ENCODE assay signal across 8 cellular contexts in the genomic region with DNA sequence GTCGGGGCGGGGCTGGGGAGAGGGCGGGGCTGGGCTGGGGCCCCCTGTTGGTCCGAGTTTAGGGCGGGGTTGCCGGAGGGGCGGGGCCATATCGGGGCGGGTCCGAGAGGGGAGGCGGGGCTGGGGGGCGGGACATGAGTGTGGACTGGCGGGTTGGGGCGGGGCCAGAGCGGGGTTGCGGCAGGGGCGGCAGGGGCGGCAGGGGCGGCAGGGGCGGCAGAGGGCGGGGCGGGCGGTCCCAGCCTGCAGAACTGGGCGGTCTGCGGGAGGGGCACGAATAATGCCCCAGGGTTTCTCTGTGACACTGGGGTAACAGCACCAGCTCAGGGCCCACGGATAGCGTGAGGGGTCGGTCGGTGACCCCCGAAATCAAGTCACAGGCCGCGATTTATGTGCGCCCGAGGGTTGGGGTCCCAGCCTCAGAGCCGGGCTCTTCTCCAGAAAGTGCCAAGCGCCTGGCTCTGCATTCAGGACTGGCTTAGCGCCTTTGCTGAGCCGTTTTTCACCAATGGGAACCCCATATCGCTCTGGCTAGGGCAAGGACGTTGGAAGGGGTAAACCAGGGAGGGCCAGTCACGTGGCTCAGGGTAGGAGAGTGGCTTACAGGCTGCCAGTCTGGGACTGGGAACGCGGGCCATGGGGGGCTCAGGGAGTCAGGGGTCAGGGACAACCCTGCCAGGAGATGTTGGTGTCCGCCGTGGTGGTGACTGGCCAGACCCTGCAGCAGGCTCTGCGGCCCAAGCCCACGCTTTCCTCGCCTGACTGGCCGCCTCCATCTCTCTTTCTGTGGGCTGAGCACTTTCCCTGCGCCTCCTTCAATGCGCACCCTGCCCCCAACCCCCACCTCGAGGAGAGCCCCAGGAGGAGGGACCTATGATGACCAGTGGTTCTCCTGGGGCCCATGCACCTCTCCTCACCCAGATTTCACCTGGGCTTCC. TPM values are rescaled to one million over a fixed set of nuclear protein-coding genes. Genes with fewer than 3 reads are reported as not detected.
A peak's percentile ranks its signal among the peaks of the same experiment; 100 is the strongest.
DNase-seq lines count a peak whose midpoint lies in the region; ATAC-seq, FAIRE-seq and TF ChIP-seq lines count a peak whose summit lies in the region.

No MANE protein-coding gene starts in this region.

- H3K27ac Mint-ChIP-seq in activated naive CD8-positive, alpha-beta T cell treated with anti-CD3 and anti-CD28 coated beads, Interleukin-2, amount 10 ng/mL, durations not matched to agents 7 days and 5 days = peak overlapping the region; percentile 94

- no peaks in the 10 kb centered on the region for H3K27me3 Mint-ChIP-seq in activated naive CD8-positive, alpha-beta T cell treated with anti-CD3 and anti-CD28 coated beads, Interleukin-2, amount 10 ng/mL, durations not matched to agents 7 days and 5 days

- H3K79me2 ChIP-seq in ACC112 (ENCODE audit: control insufficient read depth, insufficient read depth, low read length, unreplicated experiment) = peaks cover 11% of the 10 kb centered on the region

- H3K4me3 ChIP-seq in ACC112 (ENCODE audit: low read depth, low read length) (peak overlapping the region; percentile 93), tibial nerve (peak overlapping the region; percentile 63 to 94 (median 90))

- intact Hi-C loops in cardiac septum (cut with DNase I) = no loop called here
- intact Hi-C loops in posterior cingulate gyrus (cut with DNase I) = loop anchor here (2.0 kb wide), 1 partner anchor 45 kb away; no protein-coding TSS in a partner anchor

- no peaks in the 10 kb centered on the region for H3K9me3 Mint-ChIP-seq in activated naive CD8-positive, alpha-beta T cell treated with anti-CD3 and anti-CD28 coated beads, Interleukin-2, amount 10 ng/mL, durations not matched to agents 7 days and 5 days

- no peak for TF ChIP-seq POLR2A in tibial nerve (IDR thresholded peaks at IDR 0.05)

- DNase-seq in GM19239 (ENCODE audit: insufficient read length, low spot score) (peak; percentile 98), RWPE1 (ENCODE audit: low spot score) (peak; percentile 99), cardiac septum (ENCODE audit: low spot score) (peak; percentile 96), posterior cingulate gyrus (peak; percentile 83 to 98 (median 93)), tibial nerve (ENCODE audit: low spot score in 2 of 2) (peak; percentile 89)
- no peak for DNase-seq in activated naive CD8-positive, alpha-beta T cell treated with anti-CD3 and anti-CD28 coated beads, Interleukin-2, amount 10 ng/mL, durations not matched to agents 7 days and 5 days

- peaks cover 3% of the 10 kb centered on the region; the same call in 1 of the 2 replicates for H3K36me3 ChIP-seq in ACC112 (ENCODE audit: insufficient read depth, low read length)
- H3K36me3 ChIP-seq in tibial nerve = peaks cover 0 to 24% (median 4%) of the 10 kb centered on the region in 3 donors

- 22 to 28% methylated on average over 26 to 31 of the region's 53 CpGs for WGBS in tibial nerve, 2 donors

- H3K4me1 Mint-ChIP-seq in activated naive CD8-positive, alpha-beta T cell treated with anti-CD3 and anti-CD28 coated beads, Interleukin-2, amount 10 ng/mL, durations not matched to agents 7 days and 5 days = peaks cover 6% of the 10 kb centered on the region

- TF ChIP-seq EP300 in tibial nerve (IDR thresholded peaks at IDR 0.05) = no peak

- no peak for FAIRE-seq in GM19239 (lab: Jason Lieb, UNC)

- ATAC-seq in activated naive CD8-positive, alpha-beta T cell treated with anti-CD3 and anti-CD28 coated beads, Interleukin-2, amount 10 ng/mL, durations not matched to agents 7 days and 5 days (ENCODE audit: low read depth) = peak; percentile 2
- ATAC-seq in HG03520 (IDR thresholded peaks at IDR 0.05; ENCODE audit: unreplicated experiment) = no peak

- H3K27ac ChIP-seq in ACC112 (ENCODE audit: low read depth, low read length) = peak overlapping the region; percentile 87
- peak overlapping the region; percentile 93 for H3K27ac ChIP-seq in RWPE1
- peak overlapping the region; percentile 92 to 100 (median 96) for H3K27ac ChIP-seq in tibial nerve

- H3K27me3 ChIP-seq in ACC112 (ENCODE audit: insufficient read depth, low read length) = no peaks in the 10 kb centered on the region
- no peaks in the 10 kb centered on the region for H3K27me3 ChIP-seq in tibial nerve

- H3K4me1 ChIP-seq in ACC112 (ENCODE audit: control insufficient read depth, insufficient read depth, low read length, unreplicated experiment) (peaks cover 9% of the 10 kb centered on the region), tibial nerve (peaks cover 0 to 38% (median 20%) of the 10 kb centered on the region in 4 donors)

- no peak for TF ChIP-seq CTCF in RWPE1 (conservative IDR thresholded peaks at IDR 0.05; ENCODE audit: low read depth)
- TF ChIP-seq CTCF in tibial nerve (IDR thresholded peaks at IDR 0.05) = no peak

- POLR2A ChIA-PET in RWPE1 (lab: Yijun Ruan, JAX; ENCODE audit: low non-redundant PET) = interaction anchor here (0.6 to 1.2 kb wide), 2 partner anchors 10 to 1202 kb away, joined by 3 read pairs; no protein-coding TSS in a partner anchor
- POLR2A ChIA-PET in activated naive CD8-positive, alpha-beta T cell treated with anti-CD3 and anti-CD28 coated beads, Interleukin-2, amount 10 ng/mL, durations not matched to agents 7 days and 5 days (lab: Charles Lee) = interaction anchor here (1.1 to 2.5 kb wide), 10 partner anchors 12 to 282 kb away, joined by 3 to 13 read pairs (median 5); a partner anchor contains a TSS

- peak overlapping the region; percentile 94 for H3K4me3 Mint-ChIP-seq in activated naive CD8-positive, alpha-beta T cell treated with anti-CD3 and anti-CD28 coated beads, Interleukin-2, amount 10 ng/mL, durations not matched to agents 7 days and 5 days

- H3K36me3 Mint-ChIP-seq in activated naive CD8-positive, alpha-beta T cell treated with anti-CD3 and anti-CD28 coated beads, Interleukin-2, amount 10 ng/mL, durations not matched to agents 7 days and 5 days = no peaks in the 10 kb centered on the region

- H2AFZ ChIP-seq in ACC112 (ENCODE audit: low read length, unreplicated experiment) = peak overlapping the region; percentile 79

- CTCF ChIA-PET in RWPE1 (lab: Yijun Ruan, JAX) = interaction anchor here (0.7 to 2.2 kb wide), 2 partner anchors 25 to 45 kb away, joined by 3 to 11 read pairs; no protein-coding TSS in a partner anchor

- H3K9me3 ChIP-seq in tibial nerve = no peaks in the 10 kb centered on the region

RNA-seq across cellular contexts. Expression of a gene that starts 1.2 kb away (rescaled TPM):
- total RNA-seq in activated naive CD8-positive, alpha-beta T cell treated with anti-CD3 and anti-CD28 coated beads, Interleukin-2, amount 10 ng/mL, durations not matched to agents 7 days and 5 days = 10 to 100 TPM; 75.7 to 81.2 TPM
- 47.7 TPM for total RNA-seq in cardiac septum
- 100 to 1,000 TPM; 147 to 204 (median 176) TPM for total RNA-seq in tibial nerve

RNA-seq across cellular contexts. Expression of a gene that starts 4.3 kb away (rescaled TPM):
- 10 to 100 TPM; 35.4 to 43.0 TPM for total RNA-seq in activated naive CD8-positive, alpha-beta T cell treated with anti-CD3 and anti-CD28 coated beads, Interleukin-2, amount 10 ng/mL, durations not matched to agents 7 days and 5 days
- total RNA-seq in cardiac septum = 90.3 TPM
- 10 to 100 TPM; 20.8 to 37.7 (median 32.4) TPM for total RNA-seq in tibial nerve

RNA-seq across cellular contexts. Expression of a gene that starts 6.6 kb away (rescaled TPM):
- under 1 TPM; 0.47 to 0.60 TPM for total RNA-seq in activated naive CD8-positive, alpha-beta T cell treated with anti-CD3 and anti-CD28 coated beads, Interleukin-2, amount 10 ng/mL, durations not matched to agents 7 days and 5 days
- 0.40 TPM for total RNA-seq in cardiac septum
- 1 to 10 TPM in 3 of 4 donors, under 1 TPM in 1; 0.66 to 3.9 (median 1.8) TPM for total RNA-seq in tibial nerve

RNA-seq across cellular contexts. Expression of a gene that starts 11.8 kb away (rescaled TPM):
- 10 to 100 TPM; 73.2 to 79.1 TPM for total RNA-seq in activated naive CD8-positive, alpha-beta T cell treated with anti-CD3 and anti-CD28 coated beads, Interleukin-2, amount 10 ng/mL, durations not matched to agents 7 days and 5 days
- total RNA-seq in cardiac septum (13.9 TPM), tibial nerve (10 to 100 TPM; 26.9 to 83.7 (median 54.1) TPM)

RNA-seq across cellular contexts. Expression of a gene that starts 30.6 kb away (rescaled TPM):
- total RNA-seq in activated naive CD8-positive, alpha-beta T cell treated with anti-CD3 and anti-CD28 coated beads, Interleukin-2, amount 10 ng/mL, durations not matched to agents 7 days and 5 days = 100 to 1,000 TPM; 173 to 183 TPM
- total RNA-seq in cardiac septum (102 TPM), tibial nerve (100 to 1,000 TPM in 3 of 4 donors, 10 to 100 TPM in 1; 68.6 to 188 (median 106) TPM)
